ENCODE assay signal across 9 cellular contexts in genomic region chr16:2518823-2519710, GRCh38. TPM values are rescaled to one million over a fixed set of nuclear protein-coding genes. Genes with fewer than 3 reads are reported as not detected.
DNase-seq lines count a peak whose midpoint lies in the region; ATAC-seq and TF ChIP-seq lines count a peak whose summit lies in the region.
"Had no signal": no experiment of that assay in that cellular context is flagged by ENCODE, and none has a peak within 500 bp of the region (broad histone marks: within the 10 kb centered on the region; RNA-seq: fewer than 3 reads in every experiment).

No MANE protein-coding gene starts in this region.

- peaks cover 68% of the 10 kb centered on the region for H3K36me3 Mint-ChIP-seq in Caco-2 (ENCODE audit: insufficient read depth, unreplicated experiment)
- peaks cover 29% of the 10 kb centered on the region for H3K36me3 Mint-ChIP-seq in activated CD8-positive, alpha-beta T cell treated with anti-CD3 and anti-CD28 coated beads, Interleukin-2, amount 10 ng/mL, durations not matched to agents 7 days and 5 days (ENCODE audit: low read depth)

- H3K27ac ChIP-seq in right atrium auricular region = peak overlapping the region; percentile 83 to 98

- no peak for ATAC-seq in activated CD8-positive, alpha-beta T cell treated with anti-CD3 and anti-CD28 coated beads, Interleukin-2, amount 10 ng/mL, durations not matched to agents 7 days and 5 days
- no peak for ATAC-seq in GM19467 (IDR thresholded peaks at IDR 0.05; ENCODE audit: unreplicated experiment)

- TF ChIP-seq CTCF in Caco-2 (IDR thresholded peaks at IDR 0.05; ENCODE audit: insufficient read depth in 1 of 2, low read depth in 1 of 2, low read length in 1 of 2, severe bottlenecking in 1 of 2, unreplicated experiment in 1 of 2) (no peak), right atrium auricular region (IDR thresholded peaks at IDR 0.05) (no peak)

- H3K4me1 Mint-ChIP-seq in Caco-2 (ENCODE audit: low read depth, unreplicated experiment) = peaks cover 39% of the 10 kb centered on the region
- peaks cover 55% of the 10 kb centered on the region for H3K4me1 Mint-ChIP-seq in activated CD8-positive, alpha-beta T cell treated with anti-CD3 and anti-CD28 coated beads, Interleukin-2, amount 10 ng/mL, durations not matched to agents 7 days and 5 days (ENCODE audit: low read depth)

- H3K4me1 ChIP-seq in Caco-2 = peaks cover 32% of the 10 kb centered on the region
- peaks cover 0 to 63% of the 10 kb centered on the region in 2 donors for H3K4me1 ChIP-seq in right atrium auricular region
- peaks cover 53% of the 10 kb centered on the region for H3K4me1 ChIP-seq in skeletal muscle satellite cell (ENCODE audit: control insufficient read depth, insufficient read depth, low read length)

- H3K27me3 Mint-ChIP-seq in Caco-2 (ENCODE audit: insufficient read depth, unreplicated experiment) = no peaks in the 10 kb centered on the region
- H3K27me3 Mint-ChIP-seq in activated CD8-positive, alpha-beta T cell treated with anti-CD3 and anti-CD28 coated beads, Interleukin-2, amount 10 ng/mL, durations not matched to agents 7 days and 5 days (ENCODE audit: low read depth) = no peaks in the 10 kb centered on the region

- no peaks in the 10 kb centered on the region for H3K27me3 ChIP-seq in Caco-2 (replicated peaks; ENCODE audit: control insufficient read depth, insufficient read depth, low read length)
- no peaks in the 10 kb centered on the region for H3K27me3 ChIP-seq in right atrium auricular region
- no peaks in the 10 kb centered on the region for H3K27me3 ChIP-seq in skeletal muscle satellite cell (ENCODE audit: control insufficient read depth, insufficient read depth, low read length)

- H3K9me3 Mint-ChIP-seq in Caco-2 (ENCODE audit: unreplicated experiment) = no peaks in the 10 kb centered on the region
- no peaks in the 10 kb centered on the region for H3K9me3 Mint-ChIP-seq in activated CD8-positive, alpha-beta T cell treated with anti-CD3 and anti-CD28 coated beads, Interleukin-2, amount 10 ng/mL, durations not matched to agents 7 days and 5 days (ENCODE audit: insufficient read depth)

- peak overlapping the region; percentile 87 for H3K4me3 Mint-ChIP-seq in Caco-2 (ENCODE audit: unreplicated experiment)
- peak overlapping the region; percentile 87 for H3K4me3 Mint-ChIP-seq in activated CD8-positive, alpha-beta T cell treated with anti-CD3 and anti-CD28 coated beads, Interleukin-2, amount 10 ng/mL, durations not matched to agents 7 days and 5 days

- H3K4me3 ChIP-seq in Caco-2 (ENCODE audit: low read depth, low read length) (no peak overlapping the region), right atrium auricular region (peak overlapping the region in 1 of 2 donors; percentile 71), skeletal muscle satellite cell (ENCODE audit: low read length) (no peak overlapping the region)

- H3K9ac ChIP-seq in skeletal muscle satellite cell (ENCODE audit: low read depth, low read length) = peak overlapping the region; percentile 35

- CTCF ChIA-PET in Caco-2 (lab: Charles Lee) = interaction anchor here (1.4 kb wide), 1 partner anchor 13 kb away, joined by 4 read pairs; no protein-coding TSS in a partner anchor
- CTCF ChIA-PET in activated CD8-positive, alpha-beta T cell treated with anti-CD3 and anti-CD28 coated beads, Interleukin-2, amount 10 ng/mL, durations not matched to agents 7 days and 5 days (lab: Charles Lee) = no interaction called here

- intact Hi-C loops in Caco-2 (cut with micrococcal nuclease; ENCODE audit: unreplicated experiment) (no loop called here), head of caudate nucleus (cut with DNase I) (no loop called here)

- H3K36me3 ChIP-seq in Caco-2 (ENCODE audit: control insufficient read depth, insufficient read depth, low read length) (peaks cover 5% of the 10 kb centered on the region), right atrium auricular region (peaks cover 12% of the 10 kb centered on the region), skeletal muscle satellite cell (ENCODE audit: insufficient read depth, low read length) (peaks cover 31% of the 10 kb centered on the region)

- H3K27ac Mint-ChIP-seq in Caco-2 (ENCODE audit: unreplicated experiment) = peak overlapping the region; percentile 89
- H3K27ac Mint-ChIP-seq in activated CD8-positive, alpha-beta T cell treated with anti-CD3 and anti-CD28 coated beads, Interleukin-2, amount 10 ng/mL, durations not matched to agents 7 days and 5 days = peak overlapping the region; percentile 92

- DNase-seq in Caco-2 (no peak), right atrium auricular region (ENCODE audit: low spot score) (no peak), nucleus accumbens (lab: John Stamatoyannopoulos, UW) (no peak), NCI-H187 treated with DMSO at 0.1 percent for 48 hours (lab: John Stamatoyannopoulos, UW) (no peak), head of caudate nucleus (no peak)
- no peak for DNase-seq in activated CD8-positive, alpha-beta T cell treated with anti-CD3 and anti-CD28 coated beads, Interleukin-2, amount 10 ng/mL, durations not matched to agents 7 days and 5 days
- DNase-seq: stimulated activated CD4-positive, alpha-beta T cell treated with anti-CD3 and anti-CD28 coated beads, Interleukin-1b, Interleukin-23, amount 100 ng/mL, for 48 hours had no signal

- H3K4me2 ChIP-seq in skeletal muscle satellite cell (ENCODE audit: low read length) = peak overlapping the region; percentile 55

- no peaks in the 10 kb centered on the region for H3K9me3 ChIP-seq in Caco-2
- no peaks in the 10 kb centered on the region for H3K9me3 ChIP-seq in right atrium auricular region
- H3K9me3 ChIP-seq in skeletal muscle satellite cell (replicated peaks; ENCODE audit: low read length) = no peaks in the 10 kb centered on the region

- BruUV-seq in Caco-2 (replicated peaks; lab: Mats Ljungman, UMichigan) = no TSS peak

- POLR2A ChIA-PET in Caco-2 (lab: Charles Lee) = no interaction called here
- POLR2A ChIA-PET in activated CD8-positive, alpha-beta T cell treated with anti-CD3 and anti-CD28 coated beads, Interleukin-2, amount 10 ng/mL, durations not matched to agents 7 days and 5 days (lab: Charles Lee) = interaction anchor here (1.2 to 2.6 kb wide), 3 partner anchors 12 to 17 kb away, joined by 3 to 48 read pairs (median 24); partner anchors contain the start of genes CEMP1 and PDPK1

RNA-seq across cellular contexts. Expression of gene AMDHD2, which starts 1.1 kb away (rescaled TPM):
- 62.3 and 67.2 TPM in 2 replicates for total RNA-seq in Caco-2 (2022)
- 10 to 100 TPM; 54.0 to 58.5 TPM for total RNA-seq in activated CD8-positive, alpha-beta T cell treated with anti-CD3 and anti-CD28 coated beads, Interleukin-2, amount 10 ng/mL, durations not matched to agents 7 days and 5 days
- total RNA-seq in right atrium auricular region = 10 to 100 TPM; 10.6 to 12.6 TPM
- total RNA-seq in skeletal muscle satellite cell (2012; rRNA removed) = 59.8 and 64.9 TPM in 2 replicates

RNA-seq across cellular contexts. Expression of gene ATP6V0C, which starts 5.3 kb away (rescaled TPM):
- 200 and 204 TPM in 2 replicates for total RNA-seq in Caco-2 (2022)
- total RNA-seq in activated CD8-positive, alpha-beta T cell treated with anti-CD3 and anti-CD28 coated beads, Interleukin-2, amount 10 ng/mL, durations not matched to agents 7 days and 5 days = 100 to 1,000 TPM; 105 to 110 TPM
- total RNA-seq in right atrium auricular region = 100 to 1,000 TPM in 1 of 2 donors, 10 to 100 TPM in 1; 63.7 to 107 TPM
- total RNA-seq in skeletal muscle satellite cell (2012; rRNA removed) = 32.4 and 40.8 TPM in 2 replicates

RNA-seq across cellular contexts. Expression of gene CEMP1, which starts 12.1 kb away (rescaled TPM):
- total RNA-seq in Caco-2 (2022) (0.63 and 0.68 TPM in 2 replicates), right atrium auricular region (1 to 10 TPM in 1 of 2 donors, not detected in 1; 1.5 TPM)
- not detected for total RNA-seq in activated CD8-positive, alpha-beta T cell treated with anti-CD3 and anti-CD28 coated beads, Interleukin-2, amount 10 ng/mL, durations not matched to agents 7 days and 5 days
- total RNA-seq in skeletal muscle satellite cell (2012; rRNA removed) = not detected in 2 replicates

RNA-seq across cellular contexts. Expression of gene PDPK1, which starts 18.8 kb away (rescaled TPM):
- total RNA-seq in Caco-2 (2022) (60.5 and 69.8 TPM in 2 replicates), right atrium auricular region (10 to 100 TPM; 25.0 to 29.5 TPM)
- 10 to 100 TPM; 41.2 to 49.6 TPM for total RNA-seq in activated CD8-positive, alpha-beta T cell treated with anti-CD3 and anti-CD28 coated beads, Interleukin-2, amount 10 ng/mL, durations not matched to agents 7 days and 5 days
- 14.7 and 17.5 TPM in 2 replicates for total RNA-seq in skeletal muscle satellite cell (2012; rRNA removed)

RNA-seq across cellular contexts. Expression of gene TBC1D24, which starts 44.1 kb away (rescaled TPM):
- total RNA-seq in Caco-2 (2022) (20.8 and 22.6 TPM in 2 replicates), right atrium auricular region (10 to 100 TPM in 1 of 2 donors, 1 to 10 TPM in 1; 9.6 to 10.5 TPM)
- total RNA-seq in activated CD8-positive, alpha-beta T cell treated with anti-CD3 and anti-CD28 coated beads, Interleukin-2, amount 10 ng/mL, durations not matched to agents 7 days and 5 days = 10 to 100 TPM; 21.1 to 22.4 TPM
- total RNA-seq in skeletal muscle satellite cell (2012; rRNA removed) = 13.2 and 16.4 TPM in 2 replicates
